17 cellular contexts compared by ENCODE assay signal in the genomic region with DNA sequence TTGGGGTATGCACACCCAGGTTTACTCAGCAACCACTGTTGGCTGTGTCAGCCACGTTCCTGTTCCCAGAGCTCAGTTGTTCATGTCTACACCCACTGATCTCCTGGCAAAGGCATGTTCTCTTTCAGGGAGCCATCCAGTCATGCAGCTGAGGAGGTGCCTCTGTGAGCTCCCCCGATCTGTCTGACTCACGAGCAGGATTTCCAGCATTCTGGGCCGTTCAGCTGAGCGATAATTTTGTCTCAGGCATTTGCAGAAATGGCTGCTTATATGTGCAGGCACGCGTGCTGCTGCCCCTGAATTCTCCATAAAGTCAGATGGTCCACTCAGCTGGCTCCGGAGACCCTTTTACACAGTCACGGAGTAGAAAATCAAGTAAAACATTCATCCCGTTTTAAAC.
DNase-seq lines count a peak whose midpoint lies in the region; ATAC-seq and TF ChIP-seq lines count a peak whose summit lies in the region.
"Had no signal": no experiment of that assay in that cellular context is flagged by ENCODE, and none has a peak within 500 bp of the region (broad histone marks: within the 10 kb centered on the region; RNA-seq: fewer than 3 reads in every experiment).

No MANE protein-coding gene starts in this region.

- H3K4me1 Mint-ChIP-seq in stimulated activated memory B cell treated with anti-CD40 and anti-IgM and Interleukin-4, amounts not matched to agents 10 μg/mL and 1 μg/mL and 100 μg/mL, for 72 hours: no peaks in the 10 kb centered on the region
- no peaks in the 10 kb centered on the region for H3K4me1 Mint-ChIP-seq in CD8-positive, alpha-beta memory T cell
- H3K4me1 Mint-ChIP-seq: activated CD4-positive, alpha-beta memory T cell treated with anti-CD3 and anti-CD28 coated beads, Interleukin-2, amount 10 ng/mL, durations not matched to agents 7 days and 5 days; natural killer cell had no signal

- H3K4me1 ChIP-seq in adipocyte (ENCODE audit: control insufficient read depth, insufficient read depth, low read length): peaks cover 19% of the 10 kb centered on the region
- H3K4me1 ChIP-seq in CD8-positive, alpha-beta memory T cell (ENCODE audit: insufficient read depth, low read length): no peaks in the 10 kb centered on the region
- H3K4me1 ChIP-seq: left ventricle myocardium inferior had no signal

- peaks cover 39% of the 10 kb centered on the region for H3K27me3 Mint-ChIP-seq in stimulated activated memory B cell treated with anti-CD40 and anti-IgM and Interleukin-4, amounts not matched to agents 10 μg/mL and 1 μg/mL and 100 μg/mL, for 72 hours
- H3K27me3 Mint-ChIP-seq in CD8-positive, alpha-beta memory T cell: peaks cover 16 to 23% of the 10 kb centered on the region in 2 donors

- CTCF ChIA-PET in CD8-positive, alpha-beta memory T cell (lab: Charles Lee): no interaction called here

- no peak overlapping the region for H3K27ac ChIP-seq in CD8-positive, alpha-beta memory T cell (ENCODE audit: low read depth, low read length)
- H3K27ac ChIP-seq: heart right ventricle, left ventricle myocardium inferior, SK-N-MC had no signal

- H3K36me3 Mint-ChIP-seq in stimulated activated memory B cell treated with anti-CD40 and anti-IgM and Interleukin-4, amounts not matched to agents 10 μg/mL and 1 μg/mL and 100 μg/mL, for 72 hours: no peaks in the 10 kb centered on the region
- peaks cover 0 to 7% (median 0%) of the 10 kb centered on the region in 3 donors for H3K36me3 Mint-ChIP-seq in CD8-positive, alpha-beta memory T cell
- H3K36me3 Mint-ChIP-seq: natural killer cell had no signal

- H3K4me3 ChIP-seq in adipocyte (ENCODE audit: low read length) (no peak overlapping the region), fibroblast of the aortic adventitia (ENCODE audit: low read depth, low read length) (no peak overlapping the region)
- no peak overlapping the region for H3K4me3 ChIP-seq in CD8-positive, alpha-beta memory T cell (ENCODE audit: low read length)
- H3K4me3 ChIP-seq: heart right ventricle, left ventricle myocardium inferior, SK-N-MC had no signal

- POLR2A ChIA-PET in CD8-positive, alpha-beta memory T cell (lab: Charles Lee): no interaction called here

- no peak overlapping the region for H3K27ac Mint-ChIP-seq in stimulated activated memory B cell treated with anti-CD40 and anti-IgM and Interleukin-4, amounts not matched to agents 10 μg/mL and 1 μg/mL and 100 μg/mL, for 72 hours
- H3K27ac Mint-ChIP-seq in CD8-positive, alpha-beta memory T cell: no peak overlapping the region
- H3K27ac Mint-ChIP-seq: activated CD4-positive, alpha-beta memory T cell treated with anti-CD3 and anti-CD28 coated beads, Interleukin-2, amount 10 ng/mL, durations not matched to agents 7 days and 5 days; activated T-helper 2 cell treated with anti-CD3 and anti-CD28 coated beads, Interferon-gamma antibody, Interleukin-2, Interleukin-4, amounts not matched to agents 10 μg/mL and 5 μg/mL and 100 μg/mL, durations not matched to agents 14 hours and 24 hours and 36 hours; natural killer cell had no signal

- no peak overlapping the region for H3K9ac ChIP-seq in adipocyte (ENCODE audit: low read length)

- H3K4me3 Mint-ChIP-seq in stimulated activated memory B cell treated with anti-CD40 and anti-IgM and Interleukin-4, amounts not matched to agents 10 μg/mL and 1 μg/mL and 100 μg/mL, for 72 hours: no peak overlapping the region
- H3K4me3 Mint-ChIP-seq in CD8-positive, alpha-beta memory T cell: no peak overlapping the region
- H3K4me3 Mint-ChIP-seq: activated CD4-positive, alpha-beta memory T cell treated with anti-CD3 and anti-CD28 coated beads, Interleukin-2, amount 10 ng/mL, durations not matched to agents 7 days and 5 days; natural killer cell had no signal

- H3K27me3 ChIP-seq in adipocyte (replicated peaks; ENCODE audit: control insufficient read depth, insufficient read depth, low read length): no peaks in the 10 kb centered on the region
- H3K27me3 ChIP-seq in CD8-positive, alpha-beta memory T cell (ENCODE audit: insufficient read depth, low read length, poor library complexity, severe bottlenecking): no peaks in the 10 kb centered on the region

- DNase-seq in Ammon's horn (ENCODE audit: low spot score) (peak; percentile 77), adipocyte (ENCODE audit: low read depth) (peak; percentile 40), fibroblast of the aortic adventitia (ENCODE audit: low read depth) (peak; percentile 60), omental fat pad (ENCODE audit: low spot score) (no peak), DMS153 (lab: John Stamatoyannopoulos, UW) (no peak)
- DNase-seq in CD8-positive, alpha-beta memory T cell: no peak
- DNase-seq: activated CD4-positive, alpha-beta memory T cell treated with anti-CD3 and anti-CD28 coated beads, Interleukin-2, amount 10 ng/mL, durations not matched to agents 7 days and 5 days; DMS 273 treated with DMSO at 0.1 percent for 48 hours; heart right ventricle; left ventricle myocardium inferior; natural killer cell; NCI-H1048; small intestine had no signal

- H3K36me3 ChIP-seq in adipocyte (ENCODE audit: control insufficient read depth, insufficient read depth, low read length, severe bottlenecking): no peaks in the 10 kb centered on the region
- no peaks in the 10 kb centered on the region for H3K36me3 ChIP-seq in CD8-positive, alpha-beta memory T cell (ENCODE audit: insufficient read depth, low read length)
- H3K36me3 ChIP-seq: heart right ventricle, left ventricle myocardium inferior had no signal

- no peaks in the 10 kb centered on the region for H3K9me3 ChIP-seq in adipocyte (ENCODE audit: control insufficient read depth, low read length)
- H3K9me3 ChIP-seq in CD8-positive, alpha-beta memory T cell (ENCODE audit: low read length): no peaks in the 10 kb centered on the region
- H3K9me3 ChIP-seq: heart right ventricle, left ventricle myocardium inferior had no signal

- TF ChIP-seq CTCF in fibroblast of the aortic adventitia (IDR thresholded peaks at IDR 0.05; ENCODE audit: insufficient read depth, low read length) (no peak), omental fat pad (IDR thresholded peaks at IDR 0.05) (no peak)

- H3K9me3 Mint-ChIP-seq in stimulated activated memory B cell treated with anti-CD40 and anti-IgM and Interleukin-4, amounts not matched to agents 10 μg/mL and 1 μg/mL and 100 μg/mL, for 72 hours: peaks cover 3% of the 10 kb centered on the region
- no peaks in the 10 kb centered on the region for H3K9me3 Mint-ChIP-seq in CD8-positive, alpha-beta memory T cell
- H3K9me3 Mint-ChIP-seq: activated CD4-positive, alpha-beta memory T cell treated with anti-CD3 and anti-CD28 coated beads, Interleukin-2, amount 10 ng/mL, durations not matched to agents 7 days and 5 days; activated T-helper 2 cell treated with anti-CD3 and anti-CD28 coated beads, Interferon-gamma antibody, Interleukin-2, Interleukin-4, amounts not matched to agents 10 μg/mL and 5 μg/mL and 100 μg/mL, durations not matched to agents 14 hours and 24 hours and 36 hours; natural killer cell had no signal

- ATAC-seq in omental fat pad (ENCODE audit: low FRiP score): peak; percentile 86
- ATAC-seq in HG03159 (IDR thresholded peaks at IDR 0.05; ENCODE audit: unreplicated experiment): no peak
- ATAC-seq in stimulated activated memory B cell treated with anti-CD40 and anti-IgM and Interleukin-4, amounts not matched to agents 10 μg/mL and 1 μg/mL and 100 μg/mL, for 72 hours: no peak
- ATAC-seq: heart right ventricle, natural killer cell had no signal

Comparison
In these comparisons a context has a peak if more than half of its experiments do, and no peak if none do; other contexts are left out.
1. DNase-seq: peak in Ammon's horn (single experiment), adipocyte (single experiment) and fibroblast of the aortic adventitia (single experiment); none in omental fat pad (single experiment), DMS153 (single experiment) and CD8-positive, alpha-beta memory T cell (0 of 5).